8 cellular contexts compared by ENCODE assay signal in genomic region chr6:85464722-85465150, GRCh38. TPM values are rescaled to one million over a fixed set of nuclear protein-coding genes. Genes with fewer than 3 reads are reported as not detected.
A peak's percentile ranks its signal among the peaks of the same experiment; 100 is the strongest.
DNase-seq lines count a peak whose midpoint lies in the region; ATAC-seq and TF ChIP-seq lines count a peak whose summit lies in the region.

No MANE protein-coding gene starts in this region.

- TF ChIP-seq POLR2A in esophagus squamous epithelium (IDR thresholded peaks at IDR 0.05) (no peak), ovary (IDR thresholded peaks at IDR 0.05) (no peak)

- H3K27ac ChIP-seq in esophagus squamous epithelium (peak overlapping the region; percentile 36 to 73 (median 64)), ovary (no peak overlapping the region)
- H3K27ac ChIP-seq in effector memory CD4-positive, alpha-beta T cell (ENCODE audit: insufficient read depth, low read length, poor library complexity, severe bottlenecking): no peak overlapping the region

- DNase-seq in activated CD4-positive, alpha-beta T cell treated with anti-CD3 and anti-CD28 coated beads for 36 hours: peak; percentile 69
- no peak for DNase-seq in activated CD4-positive, alpha-beta T cell treated with anti-CD3 and anti-CD28 coated beads, Interleukin-2, amount 50 U/mL, for 1 hour
- DNase-seq in T1000 (lab: John Stamatoyannopoulos, UW) (peak; percentile 57), esophagus squamous epithelium (lab: John Stamatoyannopoulos, UW) (no peak), stromal cell of bone marrow (ENCODE audit: low read depth) (peak; percentile 90), ovary (no peak)
- DNase-seq in effector memory CD4-positive, alpha-beta T cell: no peak

- peak overlapping the region; percentile 46 for H3K4me3 Mint-ChIP-seq in activated CD4-positive, alpha-beta T cell treated with anti-CD3 and anti-CD28 coated beads for 36 hours

- TF ChIP-seq CTCF in esophagus squamous epithelium (IDR thresholded peaks at IDR 0.05): no peak
- TF ChIP-seq CTCF in ovary (IDR thresholded peaks at IDR 0.05): no peak

- H3K4me3 ChIP-seq in esophagus squamous epithelium (no peak overlapping the region), ovary (no peak overlapping the region)
- no peak overlapping the region for H3K4me3 ChIP-seq in effector memory CD4-positive, alpha-beta T cell (ENCODE audit: insufficient read depth, low read depth, low read length, poor library complexity, severe bottlenecking)

- H3K27ac Mint-ChIP-seq in activated CD4-positive, alpha-beta T cell treated with anti-CD3 and anti-CD28 coated beads for 36 hours: peak overlapping the region; percentile 93

- CTCF ChIA-PET in activated CD4-positive, alpha-beta T cell treated with anti-CD3 and anti-CD28 coated beads for 36 hours (lab: Charles Lee): interaction anchor here (1.0 to 3.0 kb wide), 4 partner anchors 15 to 31 kb away, joined by 3 to 17 read pairs (median 8); partner anchors contain the start of gene NT5E

- peaks cover 6 to 57% (median 34%) of the 10 kb centered on the region in 3 donors for H3K4me1 ChIP-seq in esophagus squamous epithelium
- H3K4me1 ChIP-seq in ovary (ENCODE audit: insufficient read depth): peaks cover 15% of the 10 kb centered on the region
- no peaks in the 10 kb centered on the region for H3K4me1 ChIP-seq in effector memory CD4-positive, alpha-beta T cell (ENCODE audit: control insufficient read depth, insufficient read depth, low read length, poor library complexity, severe bottlenecking)

- no peaks in the 10 kb centered on the region for H3K36me3 ChIP-seq in esophagus squamous epithelium
- no peaks in the 10 kb centered on the region for H3K36me3 ChIP-seq in ovary
- no peaks in the 10 kb centered on the region for H3K36me3 ChIP-seq in effector memory CD4-positive, alpha-beta T cell (ENCODE audit: control insufficient read depth, insufficient read depth, low read length)

- intact Hi-C loops in activated CD4-positive, alpha-beta T cell treated with anti-CD3 and anti-CD28 coated beads for 36 hours (cut with DNase I, micrococcal nuclease): loop anchor here (1.0 to 5.0 kb wide), 11 partner anchors 14 to 214 kb away; partner anchors contain the start of genes SNX14 (in 2 of the 2) and NT5E (in 1 of the 2)
- intact Hi-C loops in esophagus squamous epithelium (cut with DNase I) (no loop called here), ovary (cut with DNase I) (loop anchor here in 1 of 4 donors (5.0 kb wide), 1 partner anchor 62 kb away; no protein-coding TSS in a partner anchor)

- no peaks in the 10 kb centered on the region for H3K36me3 Mint-ChIP-seq in activated CD4-positive, alpha-beta T cell treated with anti-CD3 and anti-CD28 coated beads for 36 hours (ENCODE audit: low read depth)

- H3K9me3 ChIP-seq in esophagus squamous epithelium (no peaks in the 10 kb centered on the region), ovary (no peaks in the 10 kb centered on the region)
- no peaks in the 10 kb centered on the region for H3K9me3 ChIP-seq in effector memory CD4-positive, alpha-beta T cell (ENCODE audit: control insufficient read depth, low read length)

- H3K4me1 Mint-ChIP-seq in activated CD4-positive, alpha-beta T cell treated with anti-CD3 and anti-CD28 coated beads for 36 hours: peaks cover 72% of the 10 kb centered on the region

- H3K27me3 ChIP-seq in esophagus squamous epithelium (no peaks in the 10 kb centered on the region), ovary (no peaks in the 10 kb centered on the region)
- peaks cover 3% of the 10 kb centered on the region for H3K27me3 ChIP-seq in effector memory CD4-positive, alpha-beta T cell (replicated peaks; ENCODE audit: control insufficient read depth, insufficient read depth, low read length, poor library complexity, severe bottlenecking)

- no peaks in the 10 kb centered on the region for H3K9me3 Mint-ChIP-seq in activated CD4-positive, alpha-beta T cell treated with anti-CD3 and anti-CD28 coated beads for 36 hours (ENCODE audit: low read depth)

- POLR2A ChIA-PET in activated CD4-positive, alpha-beta T cell treated with anti-CD3 and anti-CD28 coated beads for 36 hours (lab: Charles Lee): interaction anchor here (0.5 to 2.6 kb wide), 3 partner anchors 15 to 105 kb away, joined by 3 to 13 read pairs (median 4); partner anchors contain the start of gene NT5E

- no peak for TF ChIP-seq EP300 in ovary (IDR thresholded peaks at IDR 0.05)

- peaks cover 4% of the 10 kb centered on the region for H3K27me3 Mint-ChIP-seq in activated CD4-positive, alpha-beta T cell treated with anti-CD3 and anti-CD28 coated beads for 36 hours

- WGBS in esophagus squamous epithelium, 2 donors: 18 to 28% methylated on average over 4 of the region's 4 CpGs
- 76 to 84% (median 79%) methylated on average over 4 of the region's 4 CpGs for WGBS in ovary, 3 donors

- ATAC-seq in activated CD4-positive, alpha-beta T cell treated with anti-CD3 and anti-CD28 coated beads for 36 hours: peak; percentile 81
- ATAC-seq in GM18868 (IDR thresholded peaks at IDR 0.05; ENCODE audit: unreplicated experiment): no peak

RNA-seq across cellular contexts. Expression of gene NT5E, which starts 14.9 kb away (rescaled TPM):
- 1 to 10 TPM; 3.8 to 4.9 TPM for total RNA-seq in activated CD4-positive, alpha-beta T cell treated with anti-CD3 and anti-CD28 coated beads for 36 hours
- 1 to 10 TPM in 3 of 4 donors, under 1 TPM in 1; 0.68 to 6.7 (median 3.2) TPM for total RNA-seq in esophagus squamous epithelium
- total RNA-seq in ovary: 10 to 100 TPM; 32.5 to 67.2 (median 47.4) TPM
- polyA plus RNA-seq in ovary: 10 to 100 TPM; 29.3 to 68.7 TPM

Comparison
In these comparisons a context has a peak if more than half of its experiments do, and no peak if none do; other contexts are left out.
1. DNase-seq: peak in activated CD4-positive, alpha-beta T cell treated with anti-CD3 and anti-CD28 coated beads for 36 hours (single experiment), T1000 (single experiment) and stromal cell of bone marrow (single experiment); none in activated CD4-positive, alpha-beta T cell treated with anti-CD3 and anti-CD28 coated beads, Interleukin-2, amount 50 U/mL, for 1 hour (single experiment), esophagus squamous epithelium (single experiment), ovary (0 of 5) and effector memory CD4-positive, alpha-beta T cell (0 of 3).
2. H3K27ac ChIP-seq: peak in esophagus squamous epithelium (4 of 4); none in ovary (0 of 2) and effector memory CD4-positive, alpha-beta T cell (single experiment).
3. RNA of gene NT5E, which starts 14.9 kb away (total RNA-seq): 32.5 to 67.2 TPM in ovary; 0.68 to 6.7 TPM in esophagus squamous epithelium and 3.8 to 4.9 TPM in activated CD4-positive, alpha-beta T cell treated with anti-CD3 and anti-CD28 coated beads for 36 hours; every median in the first group is over 4 times any median in the second.